In the genomic region with DNA sequence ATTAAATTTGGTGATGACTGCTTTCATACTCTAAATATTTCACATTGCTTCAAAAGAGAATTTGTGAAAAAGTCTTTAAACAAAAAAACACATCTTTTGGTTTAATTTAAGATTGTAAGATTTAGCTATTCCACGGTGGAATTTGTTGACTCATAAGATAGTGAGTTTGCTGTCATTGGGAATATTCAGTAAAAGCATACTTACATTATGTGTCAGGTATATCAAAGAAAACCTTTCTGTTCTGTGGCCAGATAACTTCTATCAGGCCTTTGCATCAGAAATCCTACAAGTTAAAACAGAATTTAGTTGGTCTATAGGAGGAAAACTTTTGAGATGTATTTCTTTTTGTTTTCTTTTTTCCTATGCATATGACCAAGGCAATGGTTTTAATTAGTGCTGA, we compare ENCODE assay signal across 28 cellular contexts.
DNase-seq lines count a peak whose midpoint lies in the region; ATAC-seq and TF ChIP-seq lines count a peak whose summit lies in the region.
"Had no signal": no experiment of that assay in that cellular context is flagged by ENCODE, and none has a peak within 500 bp of the region (broad histone marks: within the 10 kb centered on the region; RNA-seq: fewer than 3 reads in every experiment).

No MANE protein-coding gene starts in this region.

- peaks cover 2 to 10% (median 7%) of the 10 kb centered on the region in 8 donors for H3K9me3 Mint-ChIP-seq in CD4-positive, alpha-beta memory T cell

- no peak overlapping the region for H2AFZ ChIP-seq in osteoblast (ENCODE audit: low read length)

- H3K4me2 ChIP-seq in osteoblast (ENCODE audit: insufficient read depth, low read length) = peak overlapping the region; percentile 7
- H3K4me2 ChIP-seq: neural progenitor cell had no signal

- H3K27me3 ChIP-seq in osteoblast (ENCODE audit: insufficient read depth, low read length) = no peaks in the 10 kb centered on the region
- H3K27me3 ChIP-seq in CD4-positive, alpha-beta memory T cell (ENCODE audit: insufficient read depth, low read length) = no peaks in the 10 kb centered on the region
- H3K27me3 ChIP-seq: neural progenitor cell, testis, uterus had no signal

- DNase-seq in GM03348 (ENCODE audit: low spot score) (peak; percentile 39), NCI-H226 (peak; percentile 53), epithelial cell of esophagus (ENCODE audit: low read depth) (peak; percentile 18), osteoblast (ENCODE audit: insufficient read length, low spot score, missing footprints) (no peak), SW 1271 (lab: John Stamatoyannopoulos, UW) (no peak), Right ventricle myocardium superior (no peak), superior temporal gyrus (ENCODE audit: extremely low spot score) (no peak)
- DNase-seq in CD4-positive, alpha-beta memory T cell = no peak
- DNase-seq: activated CD8-positive, alpha-beta T cell treated with anti-CD3 and anti-CD28 coated beads, Interleukin-2, amount 10 ng/mL, durations not matched to agents 7 days and 5 days; aorta; GOT3; mesenchymal stem cell; MM.1S; NCI-H1436; NCI-H446; NCI-H82; stimulated activated CD4-positive, alpha-beta T cell treated with anti-CD3 and anti-CD28 coated beads, Interleukin-15, amount 100 ng/mL, for 24 hours; stimulated activated naive CD4-positive, alpha-beta T cell; T-helper 2 cell; testis; uterus had no signal

- H3K36me3 ChIP-seq in osteoblast (ENCODE audit: insufficient read depth, low read length) = no peaks in the 10 kb centered on the region
- H3K36me3 ChIP-seq in CD4-positive, alpha-beta memory T cell (ENCODE audit: insufficient read depth, low read length) = no peaks in the 10 kb centered on the region
- H3K36me3 ChIP-seq: neural progenitor cell, uterus had no signal

- no peak overlapping the region for H3K4me3 Mint-ChIP-seq in CD4-positive, alpha-beta memory T cell
- H3K4me3 Mint-ChIP-seq: activated CD8-positive, alpha-beta T cell treated with anti-CD3 and anti-CD28 coated beads, Interleukin-2, amount 10 ng/mL, durations not matched to agents 7 days and 5 days; central memory CD8-positive, alpha-beta T cell; neural progenitor cell had no signal

- H3K27ac Mint-ChIP-seq in CD4-positive, alpha-beta memory T cell = no peak overlapping the region
- H3K27ac Mint-ChIP-seq: activated CD8-positive, alpha-beta T cell treated with anti-CD3 and anti-CD28 coated beads, Interleukin-2, amount 10 ng/mL, durations not matched to agents 7 days and 5 days; activated naive CD4-positive, alpha-beta T cell treated with anti-CD3 and anti-CD28 coated beads, Interleukin-2, amount 50 U/mL, for 72 hours; activated T-helper 2 cell treated with anti-CD3 and anti-CD28 coated beads, Interferon-gamma antibody, Interleukin-2, Interleukin-4, amounts not matched to agents 10 μg/mL and 5 μg/mL and 100 μg/mL, durations not matched to agents 14 hours and 24 hours and 36 hours; neural progenitor cell; progenitor cell of endocrine pancreas had no signal

- H3K9me3 ChIP-seq in osteoblast (ENCODE audit: low read depth, low read length) = no peaks in the 10 kb centered on the region
- H3K9me3 ChIP-seq in CD4-positive, alpha-beta memory T cell (ENCODE audit: control insufficient read depth in 1 of 2, low read length in 2 of 2) = no peaks in the 10 kb centered on the region
- H3K9me3 ChIP-seq: testis, uterus had no signal

- intact Hi-C loops in CD4-positive, alpha-beta memory T cell (cut with micrococcal nuclease) = no loop called here
- intact Hi-C loops in Right ventricle myocardium superior (cut with DNase I) = no loop called here

- TF ChIP-seq CTCF in epithelial cell of esophagus (IDR thresholded peaks at IDR 0.05; ENCODE audit: insufficient read depth, low read depth, low read length, missing control alignments) (no peak), osteoblast (IDR thresholded peaks at IDR 0.05; ENCODE audit: extremely low read depth, low read depth, low read length) (no peak)

- H3K36me3 Mint-ChIP-seq in CD4-positive, alpha-beta memory T cell = no peaks in the 10 kb centered on the region
- H3K36me3 Mint-ChIP-seq: neural progenitor cell had no signal

- CTCF ChIA-PET in CD4-positive, alpha-beta memory T cell (lab: Charles Lee; ENCODE audit: partially characterized antibody) = no interaction called here

- H3K4me3 ChIP-seq in epithelial cell of esophagus (ENCODE audit: low read length) (no peak overlapping the region), osteoblast (ENCODE audit: insufficient read depth, low read length) (no peak overlapping the region)
- no peak overlapping the region for H3K4me3 ChIP-seq in CD4-positive, alpha-beta memory T cell (ENCODE audit: low read length in 2 of 2)
- H3K4me3 ChIP-seq: K562, neural progenitor cell, testis, uterus had no signal

- peak overlapping the region; percentile 36 for H3K27ac ChIP-seq in osteoblast (ENCODE audit: low read depth, low read length)
- no peak overlapping the region for H3K27ac ChIP-seq in CD4-positive, alpha-beta memory T cell (ENCODE audit: low read depth, low read length)
- H3K27ac ChIP-seq: neural progenitor cell, testis, uterus had no signal

- no peak for ATAC-seq in Right ventricle myocardium superior (ENCODE audit: poor library complexity)
- ATAC-seq: activated CD8-positive, alpha-beta T cell treated with anti-CD3 and anti-CD28 coated beads, Interleukin-2, amount 10 ng/mL, durations not matched to agents 7 days and 5 days; activated naive CD4-positive, alpha-beta T cell treated with anti-CD3 and anti-CD28 coated beads, Interleukin-2, amount 50 U/mL, for 72 hours; K562; left lobe of liver had no signal

- peaks cover 14% of the 10 kb centered on the region for H3K4me1 ChIP-seq in osteoblast (ENCODE audit: insufficient read depth, low read length)
- no peaks in the 10 kb centered on the region for H3K4me1 ChIP-seq in CD4-positive, alpha-beta memory T cell (ENCODE audit: insufficient read depth, low read length)
- H3K4me1 ChIP-seq: testis, uterus had no signal

- POLR2A ChIA-PET in CD4-positive, alpha-beta memory T cell (lab: Charles Lee; ENCODE audit: partially characterized antibody) = no interaction called here

- H3K79me2 ChIP-seq in osteoblast (ENCODE audit: insufficient read depth, low read length) = no peaks in the 10 kb centered on the region

- no peaks in the 10 kb centered on the region for H3K27me3 Mint-ChIP-seq in CD4-positive, alpha-beta memory T cell
- H3K27me3 Mint-ChIP-seq: central memory CD8-positive, alpha-beta T cell; progenitor cell of endocrine pancreas had no signal

- no peaks in the 10 kb centered on the region for H3K4me1 Mint-ChIP-seq in CD4-positive, alpha-beta memory T cell
- H3K4me1 Mint-ChIP-seq: central memory CD8-positive, alpha-beta T cell; neural progenitor cell had no signal

- H4K20me1 ChIP-seq in osteoblast (ENCODE audit: insufficient read depth, low read length) = no peaks in the 10 kb centered on the region

Comparison
In these comparisons a context has a peak if more than half of its experiments do, and no peak if none do; other contexts are left out.
1. DNase-seq: peak in GM03348 (single experiment), NCI-H226 (single experiment) and epithelial cell of esophagus (single experiment); none in osteoblast (single experiment), CD4-positive, alpha-beta memory T cell (0 of 5), SW 1271 (0 of 2), Right ventricle myocardium superior (single experiment) and superior temporal gyrus (single experiment).